Comparison of ENCODE assay signal across 8 cellular contexts in genomic region chr10:116741391-116742351, GRCh38. TPM values are rescaled to one million over a fixed set of nuclear protein-coding genes. Genes with fewer than 3 reads are reported as not detected.
DNase-seq lines count a peak whose midpoint lies in the region; ATAC-seq and TF ChIP-seq lines count a peak whose summit lies in the region.

No MANE protein-coding gene starts in this region.

- H3K4me3 ChIP-seq in coronary artery = peak overlapping the region; percentile 94
- peak overlapping the region; percentile 56 for H3K4me3 ChIP-seq in mesodermal cell (ENCODE audit: extremely low read depth, insufficient read depth, low read length, poor library complexity, severe bottlenecking)
- H3K4me3 ChIP-seq in vagina = peak overlapping the region; percentile 59 to 94

- DNase-seq in stimulated activated CD4-positive, alpha-beta T cell treated with anti-CD3 and anti-CD28 coated beads, Interleukin-15, amount 100 ng/mL, for 24 hours = peak; percentile 6
- DNase-seq in stimulated activated CD4-positive, alpha-beta T cell treated with anti-CD3 and anti-CD28 coated beads, Interleukin-2, amount 100 ng/mL, for 48 hours = no peak
- DNase-seq in HK-2 (ENCODE audit: unreplicated experiment) (peak; percentile 55), coronary artery (ENCODE audit: low spot score) (peak; percentile 79), vagina (ENCODE audit: extremely low spot score in 2 of 2) (no peak), NCI-H1436 (lab: John Stamatoyannopoulos, UW) (no peak)

- H3K4me1 ChIP-seq in mesodermal cell (ENCODE audit: control insufficient read depth, insufficient read depth, low read length, poor library complexity, severe bottlenecking) (no peaks in the 10 kb centered on the region), vagina (peaks cover 25% of the 10 kb centered on the region)

- H3K9me3 ChIP-seq in mesodermal cell (ENCODE audit: control insufficient read depth, low read length) (no peaks in the 10 kb centered on the region), vagina (no peaks in the 10 kb centered on the region)

- no peak for ATAC-seq in activated CD4-positive, CD25-positive, alpha-beta regulatory T cell treated with anti-CD3 and anti-CD28 coated beads, Interleukin-2, amount 50 U/mL, for 24 hours

- TF ChIP-seq CTCF in coronary artery (IDR thresholded peaks at IDR 0.05) (no peak), vagina (IDR thresholded peaks at IDR 0.05) (no peak)

- no peaks in the 10 kb centered on the region for H3K36me3 ChIP-seq in mesodermal cell (ENCODE audit: control insufficient read depth, insufficient read depth, low read length)
- H3K36me3 ChIP-seq in vagina = no peaks in the 10 kb centered on the region

- TF ChIP-seq POLR2A in vagina (IDR thresholded peaks at IDR 0.05) = no peak

- 0 to 2% methylated on average over 48 to 61 of the region's 93 CpGs for WGBS in mesodermal cell (ENCODE audit: insufficient coverage in 2 of 2), 2 experiments

- intact Hi-C loops in vagina (cut with DNase I) = no loop called here

- H3K27ac ChIP-seq in coronary artery (peak overlapping the region; percentile 93 to 94), mesodermal cell (ENCODE audit: low read depth, low read length, severe bottlenecking) (no peak overlapping the region), vagina (peak overlapping the region; percentile 82)

- no peaks in the 10 kb centered on the region for H3K27me3 ChIP-seq in vagina

RNA-seq across cellular contexts. Expression of gene HSPA12A, which starts 0.7 kb away (rescaled TPM):
- polyA plus RNA-seq in mesodermal cell (2013, experiment 1 of 2) = 2.7 TPM
- polyA plus RNA-seq in mesodermal cell (2013, experiment 2 of 2) = 3.2 TPM
- total RNA-seq in vagina = 28.7 TPM

Comparison
In these comparisons a context has a peak if more than half of its experiments do, and no peak if none do; other contexts are left out.
1. DNase-seq: peak in stimulated activated CD4-positive, alpha-beta T cell treated with anti-CD3 and anti-CD28 coated beads, Interleukin-15, amount 100 ng/mL, for 24 hours (single experiment), HK-2 (single experiment) and coronary artery (single experiment); none in stimulated activated CD4-positive, alpha-beta T cell treated with anti-CD3 and anti-CD28 coated beads, Interleukin-2, amount 100 ng/mL, for 48 hours (0 of 2), vagina (0 of 2) and NCI-H1436 (single experiment).
2. Peak in every context shown above with its lines, with median percentiles within 50 percentile points of each other: H3K4me3 ChIP-seq.